In genomic region chr2:207847098-207847806, GRCh38 we compare ENCODE assay signal across 13 cellular contexts.
DNase-seq lines count a peak whose midpoint lies in the region; ATAC-seq and TF ChIP-seq lines count a peak whose summit lies in the region.
"Had no signal": no experiment of that assay in that cellular context is flagged by ENCODE, and none has a peak within 500 bp of the region (broad histone marks: within the 10 kb centered on the region; RNA-seq: fewer than 3 reads in every experiment).

No MANE protein-coding gene starts in this region.

- H3K27me3 ChIP-seq in Caco-2 (replicated peaks; ENCODE audit: control insufficient read depth, insufficient read depth, low read length) (no peaks in the 10 kb centered on the region), parathyroid adenoma (ENCODE audit: control insufficient read depth, insufficient read depth, low read length) (no peaks in the 10 kb centered on the region), tibial artery (no peaks in the 10 kb centered on the region)

- no peaks in the 10 kb centered on the region for H3K9me3 ChIP-seq in Caco-2
- no peaks in the 10 kb centered on the region for H3K9me3 ChIP-seq in parathyroid adenoma (ENCODE audit: control insufficient read depth, low read length)
- H3K9me3 ChIP-seq in tibial artery: no peaks in the 10 kb centered on the region
- H3K9me3 ChIP-seq in T-helper 17 cell (ENCODE audit: control insufficient read depth, low read length, poor library complexity, severe bottlenecking): no peaks in the 10 kb centered on the region

- H3K36me3 Mint-ChIP-seq in Caco-2 (ENCODE audit: insufficient read depth, unreplicated experiment): no peaks in the 10 kb centered on the region
- no peaks in the 10 kb centered on the region for H3K36me3 Mint-ChIP-seq in T-helper 17 cell (ENCODE audit: low read depth)
- H3K36me3 Mint-ChIP-seq: activated naive CD8-positive, alpha-beta T cell treated with anti-CD3 and anti-CD28 coated beads, Interleukin-2, amount 10 ng/mL, durations not matched to agents 7 days and 5 days had no signal

- no peak overlapping the region for H3K9ac ChIP-seq in parathyroid adenoma

- no peak for TF ChIP-seq CTCF in Caco-2 (IDR thresholded peaks at IDR 0.05; ENCODE audit: insufficient read depth in 1 of 2, low read depth in 1 of 2, low read length in 1 of 2, severe bottlenecking in 1 of 2, unreplicated experiment in 1 of 2)
- no peak for TF ChIP-seq CTCF in VCaP (conservative IDR thresholded peaks at IDR 0.05)
- TF ChIP-seq CTCF in parathyroid adenoma (IDR thresholded peaks at IDR 0.05): no peak
- TF ChIP-seq CTCF in tibial artery (IDR thresholded peaks at IDR 0.05): no peak

- no peaks in the 10 kb centered on the region for H3K9me3 Mint-ChIP-seq in Caco-2 (ENCODE audit: unreplicated experiment)
- H3K9me3 Mint-ChIP-seq: activated naive CD8-positive, alpha-beta T cell treated with anti-CD3 and anti-CD28 coated beads, Interleukin-2, amount 10 ng/mL, durations not matched to agents 7 days and 5 days; naive B cell had no signal

- ATAC-seq in left colon: peak; percentile 18
- no peak for ATAC-seq in GM19023 (IDR thresholded peaks at IDR 0.05; ENCODE audit: unreplicated experiment)
- no peak for ATAC-seq in T-helper 17 cell

- CTCF ChIA-PET in Caco-2 (lab: Charles Lee): interaction anchor here (0.6 to 1.6 kb wide), 5 partner anchors 16 to 318 kb away, joined by 3 to 6 read pairs (median 3); partner anchors contain the start of gene CREB1

- H3K27ac Mint-ChIP-seq in Caco-2 (ENCODE audit: unreplicated experiment) (peak overlapping the region; percentile 49), T-helper 17 cell (no peak overlapping the region)
- H3K27ac Mint-ChIP-seq: activated naive CD8-positive, alpha-beta T cell treated with anti-CD3 and anti-CD28 coated beads, Interleukin-2, amount 10 ng/mL, durations not matched to agents 7 days and 5 days had no signal

- DNase-seq in Caco-2 (no peak), left colon (no peak), globus pallidus (ENCODE audit: low spot score) (no peak), tibial artery (no peak), T-helper 17 cell (no peak)
- DNase-seq: activated naive CD8-positive, alpha-beta T cell treated with anti-CD3 and anti-CD28 coated beads, Interleukin-2, amount 10 ng/mL, durations not matched to agents 7 days and 5 days; DMS79 treated with DMSO at 0.1 percent for 48 hours; naive B cell; SIG-M5; stimulated activated CD4-positive, alpha-beta T cell treated with anti-CD3 and anti-CD28 coated beads, Interleukin-4, amount 100 ng/mL, for 24 hours had no signal

- H3K4me2 ChIP-seq in parathyroid adenoma (ENCODE audit: low read length): no peak overlapping the region

- BruUV-seq in Caco-2 (replicated peaks; lab: Mats Ljungman, UMichigan): TSS peak; percentile 43

- H3K4me3 Mint-ChIP-seq in Caco-2 (ENCODE audit: unreplicated experiment) (no peak overlapping the region), T-helper 17 cell (no peak overlapping the region)
- H3K4me3 Mint-ChIP-seq: activated naive CD8-positive, alpha-beta T cell treated with anti-CD3 and anti-CD28 coated beads, Interleukin-2, amount 10 ng/mL, durations not matched to agents 7 days and 5 days; naive B cell had no signal

- H3K27ac ChIP-seq in VCaP: peak overlapping the region; percentile 98
- peak overlapping the region; percentile 4 for H3K27ac ChIP-seq in parathyroid adenoma
- H3K27ac ChIP-seq in tibial artery: no peak overlapping the region

- intact Hi-C loops in Caco-2 (cut with micrococcal nuclease; ENCODE audit: unreplicated experiment): loop anchor here (1.0 to 5.0 kb wide), 2 partner anchors 46 to 185 kb away; no protein-coding TSS in a partner anchor
- intact Hi-C loops in left colon (cut with DNase I, micrococcal nuclease): no loop called here
- intact Hi-C loops in tibial artery (cut with DNase I; ENCODE audit: low total_unique reads): no loop called here

- H3K4me1 Mint-ChIP-seq in Caco-2 (ENCODE audit: low read depth, unreplicated experiment) (peaks cover 42% of the 10 kb centered on the region), T-helper 17 cell (no peaks in the 10 kb centered on the region)

- H3K27me3 Mint-ChIP-seq in Caco-2 (ENCODE audit: insufficient read depth, unreplicated experiment) (no peaks in the 10 kb centered on the region), T-helper 17 cell (no peaks in the 10 kb centered on the region)
- H3K27me3 Mint-ChIP-seq: activated naive CD8-positive, alpha-beta T cell treated with anti-CD3 and anti-CD28 coated beads, Interleukin-2, amount 10 ng/mL, durations not matched to agents 7 days and 5 days; naive B cell had no signal

- H3K79me2 ChIP-seq in parathyroid adenoma: no peaks in the 10 kb centered on the region

- no peak overlapping the region for H2AFZ ChIP-seq in parathyroid adenoma

- H3K36me3 ChIP-seq in Caco-2 (ENCODE audit: control insufficient read depth, insufficient read depth, low read length) (no peaks in the 10 kb centered on the region; the same call in none of the 2 replicates), parathyroid adenoma (ENCODE audit: control insufficient read depth, insufficient read depth, low read length) (no peaks in the 10 kb centered on the region), tibial artery (no peaks in the 10 kb centered on the region)

- POLR2A ChIA-PET in Caco-2 (lab: Charles Lee): interaction anchor here (0.7 kb wide), 1 partner anchor 56 kb away, joined by 5 read pairs; no protein-coding TSS in a partner anchor

- H3K4me3 ChIP-seq in Caco-2 (ENCODE audit: low read depth, low read length) (no peak overlapping the region), parathyroid adenoma (ENCODE audit: low read depth, low read length) (no peak overlapping the region), tibial artery (no peak overlapping the region)

- H3K4me1 ChIP-seq in Caco-2 (peaks cover 52% of the 10 kb centered on the region), parathyroid adenoma (no peaks in the 10 kb centered on the region), tibial artery (peaks cover 0 to 14% (median 8%) of the 10 kb centered on the region in 4 donors)

Comparison
In these comparisons a context has a peak if more than half of its experiments do, and no peak if none do; other contexts are left out.
1. H3K27ac ChIP-seq: peak in VCaP (single experiment) and parathyroid adenoma (single experiment); none in tibial artery (0 of 2).